In the genomic region with DNA sequence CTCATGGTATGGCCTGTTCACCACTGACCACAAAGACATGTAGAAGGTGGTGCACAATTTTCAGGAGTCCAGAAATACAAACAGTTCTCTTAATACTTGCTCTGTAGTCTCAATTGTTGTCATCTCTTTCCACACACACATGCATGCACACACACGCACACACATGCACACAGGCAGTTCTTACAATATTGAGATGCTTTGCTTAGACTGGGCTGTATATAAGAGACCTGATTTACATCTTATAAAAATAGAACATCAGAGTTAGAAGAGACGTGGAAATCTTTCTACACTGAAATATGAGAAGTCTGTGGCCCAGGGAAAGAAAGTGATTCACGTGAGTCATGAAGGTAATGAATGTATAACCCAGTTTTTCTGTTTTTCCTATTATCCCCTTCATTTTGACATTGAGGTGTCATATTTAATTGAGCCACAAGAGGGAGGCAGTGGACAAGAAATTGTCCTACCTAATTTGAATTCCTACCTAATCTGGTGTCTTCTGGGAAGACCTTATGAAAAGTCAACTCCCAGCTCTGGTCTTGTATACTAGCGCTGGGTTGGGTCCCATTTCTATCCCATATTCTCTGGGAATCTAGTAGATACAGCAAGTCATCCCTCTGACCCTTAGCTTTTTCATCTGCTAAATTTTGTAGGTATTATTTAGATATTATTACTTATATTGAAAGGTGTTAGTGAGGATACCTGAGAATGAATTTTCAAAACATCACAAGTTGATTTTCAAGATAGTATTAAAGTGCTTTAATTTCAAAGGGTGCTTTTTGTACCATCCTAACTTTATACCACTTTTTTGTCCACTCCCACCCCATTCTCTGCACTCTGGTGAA, we compare ENCODE assay signal across 8 cellular contexts. TPM values are rescaled to one million over a fixed set of nuclear protein-coding genes. Genes with fewer than 3 reads are reported as not detected.
DNase-seq lines count a peak whose midpoint lies in the region; ATAC-seq and TF ChIP-seq lines count a peak whose summit lies in the region.

No MANE protein-coding gene starts in this region.

- intact Hi-C loops in dorsolateral prefrontal cortex (cut with DNase I): loop anchor here in 1 of 2 donors (10.0 kb wide), 1 partner anchor 349 kb away; no protein-coding TSS in a partner anchor

- peaks cover 0 to 6% (median 4%) of the 10 kb centered on the region in 7 donors for H3K9me3 Mint-ChIP-seq in naive B cell

- H3K36me3 ChIP-seq in HEK293 (ENCODE audit: control insufficient read depth in 2 of 2, insufficient read depth in 1 of 2, low read length in 2 of 2) (no peaks in the 10 kb centered on the region), OCI-LY3 (replicated peaks; ENCODE audit: low read depth, low read length) (no peaks in the 10 kb centered on the region)

- no peak overlapping the region for H3K27ac Mint-ChIP-seq in naive B cell

- DNase-seq in NOMO-1 treated with DMSO at 0.1 percent for 48 hours (lab: John Stamatoyannopoulos, UW; ENCODE audit: unreplicated experiment) (peak; percentile 49), NOMO-1 treated with dmso at 0.1 percent for 144 hours (lab: John Stamatoyannopoulos, UW; ENCODE audit: unreplicated experiment) (no peak), dorsolateral prefrontal cortex (no peak), naive B cell (peak; percentile 40)
- DNase-seq in effector CD4-positive, alpha-beta T cell: no peak
- no peak for DNase-seq in activated naive CD4-positive, alpha-beta T cell (lab: John Stamatoyannopoulos, UW)

- H3K27me3 ChIP-seq in OCI-LY3 (ENCODE audit: low read depth, low read length) (peaks cover 13% of the 10 kb centered on the region; the same call in 1 of the 2 replicates), dorsolateral prefrontal cortex (peaks cover 0 to 10% (median 0%) of the 10 kb centered on the region in 45 donors)

- POLR2A ChIA-PET in HEK293 (lab: Yijun Ruan, JAX): no interaction called here

- peak; percentile 35 to 54 for ATAC-seq in naive B cell (ENCODE audit: low read depth in 2 of 2)

- CTCF ChIA-PET in HEK293 (lab: Yijun Ruan, JAX): interaction anchor here (0.6 to 2.5 kb wide), 27 partner anchors 8 to 497 kb away, joined by 3 to 30 read pairs (median 4); no protein-coding TSS in a partner anchor

- H3K9me3 ChIP-seq in HEK293 (ENCODE audit: control insufficient read depth, insufficient read depth, low read depth, low read length) (no peaks in the 10 kb centered on the region), OCI-LY3 (ENCODE audit: insufficient read depth, low read length) (peaks cover 9% of the 10 kb centered on the region)

- no peaks in the 10 kb centered on the region for H3K79me2 ChIP-seq in OCI-LY3 (ENCODE audit: low read length)

- no peak overlapping the region for H3K4me3 Mint-ChIP-seq in naive B cell

- no peak overlapping the region for H3K9ac ChIP-seq in OCI-LY3 (ENCODE audit: low read length)

- TF ChIP-seq CTCF in HEK293 (tag by site-specific recombination; IDR thresholded peaks at IDR 0.05) (no peak), OCI-LY3 (IDR thresholded peaks at IDR 0.05; ENCODE audit: low read depth, low read length) (peak; percentile 88), dorsolateral prefrontal cortex (IDR thresholded peaks at IDR 0.05 in 54 of 56, conservative IDR thresholded peaks at IDR 0.05 in 2 of 56; ENCODE audit: low read depth in 1 of 56, partially characterized antibody in 56 of 56) (peak; percentile 62 to 93 (median 74))

- no peak overlapping the region for H3K27ac ChIP-seq in HEK293 (ENCODE audit: extremely low read depth, low read depth, low read length)
- H3K27ac ChIP-seq in OCI-LY3 (ENCODE audit: low read length): no peak overlapping the region
- H3K27ac ChIP-seq in dorsolateral prefrontal cortex: no peak overlapping the region

- no peaks in the 10 kb centered on the region for H4K20me1 ChIP-seq in OCI-LY3 (ENCODE audit: insufficient read depth, low read length)

- H3K4me2 ChIP-seq in OCI-LY3 (ENCODE audit: low read length): peak overlapping the region; percentile 18

- H3K27me3 Mint-ChIP-seq in naive B cell: no peaks in the 10 kb centered on the region

- H3K4me3 ChIP-seq in HEK293 (ENCODE audit: low read depth, low read length): no peak overlapping the region
- H3K4me3 ChIP-seq in OCI-LY3 (ENCODE audit: low read length): no peak overlapping the region
- no peak overlapping the region for H3K4me3 ChIP-seq in dorsolateral prefrontal cortex

- no peaks in the 10 kb centered on the region for H3K4me1 Mint-ChIP-seq in naive B cell

- H2AFZ ChIP-seq in OCI-LY3 (ENCODE audit: low read depth, low read length): no peak overlapping the region

- H3K4me1 ChIP-seq in HEK293 (ENCODE audit: control insufficient read depth, insufficient read depth, low read length): no peaks in the 10 kb centered on the region
- peaks cover 26% of the 10 kb centered on the region for H3K4me1 ChIP-seq in OCI-LY3 (ENCODE audit: low read length)

- H3K36me3 Mint-ChIP-seq in naive B cell: no peaks in the 10 kb centered on the region

TF ChIP-seq in HEK293, 187 proteins besides CTCF, POLR2A, EP300 and RAD21:
- TF ChIP-seq ZBTB11 (tag by site-specific recombination; conservative IDR thresholded peaks at IDR 0.05; ENCODE audit: low read depth) (no peak), ZIC2 (tag by site-specific recombination; IDR thresholded peaks at IDR 0.05) (no peak), ZNF654 (tag by site-specific recombination; IDR thresholded peaks at IDR 0.05; ENCODE audit: low read depth) (peak; percentile 64), HOXC10 (CRISPR knock-in tag; IDR thresholded peaks at IDR 0.05) (no peak), RBAK (tag by site-specific recombination; IDR thresholded peaks at IDR 0.05) (no peak), ZBTB8A (tag by site-specific recombination; IDR thresholded peaks at IDR 0.05) (no peak), OSR2 (tag by site-specific recombination; IDR thresholded peaks at IDR 0.05) (no peak), GFI1B (tag by site-specific recombination; IDR thresholded peaks at IDR 0.05) (no peak)

RNA-seq across cellular contexts. Expression of gene MS4A4A, which starts 14.9 kb away (rescaled TPM):
- 10 to 100 TPM in 14 of 120 experiments, 1 to 10 TPM in 102, under 1 TPM in 4; 0.45 to 30.2 (median 3.8) TPM for total RNA-seq in dorsolateral prefrontal cortex
- under 1 TPM in 2 of 6 donors, not detected in 4; 0.16 to 0.34 TPM for polyA plus RNA-seq in naive B cell (ENCODE audit: low read depth in 6 of 6)

RNA-seq across cellular contexts. Expression of gene MS4A4E, which starts 22.7 kb away (rescaled TPM):
- 1 to 10 TPM in 55 of 120 experiments, under 1 TPM in 46, not detected in 19; 0.36 to 3.7 (median 1.1) TPM for total RNA-seq in dorsolateral prefrontal cortex
- not detected for polyA plus RNA-seq in naive B cell (ENCODE audit: low read depth in 6 of 6)

Comparison
In these comparisons a context has a peak if more than half of its experiments do, and no peak if none do; other contexts are left out.
1. DNase-seq: peak in NOMO-1 treated with DMSO at 0.1 percent for 48 hours (single experiment) and naive B cell (single experiment); none in NOMO-1 treated with dmso at 0.1 percent for 144 hours (single experiment), dorsolateral prefrontal cortex (0 of 10), effector CD4-positive, alpha-beta T cell (single experiment) and activated naive CD4-positive, alpha-beta T cell (0 of 4).